Comparison of ENCODE assay signal across 19 cellular contexts in genomic region chr16:27389272-27389961, GRCh38. TPM values are rescaled to one million over a fixed set of nuclear protein-coding genes. Genes with fewer than 3 reads are reported as not detected.
DNase-seq lines count a peak whose midpoint lies in the region; ATAC-seq lines count a peak whose summit lies in the region.
"Had no signal": no experiment of that assay in that cellular context is flagged by ENCODE, and none has a peak within 500 bp of the region (broad histone marks: within the 10 kb centered on the region; RNA-seq: fewer than 3 reads in every experiment).

No MANE protein-coding gene starts in this region.

- ATAC-seq in HG02852 (IDR thresholded peaks at IDR 0.05; ENCODE audit: unreplicated experiment) (peak; percentile 62), sciatic nerve (peak; percentile 58), HG03457 (IDR thresholded peaks at IDR 0.05; ENCODE audit: unreplicated experiment) (no peak), GM21528 (IDR thresholded peaks at IDR 0.05; ENCODE audit: low FRiP score, unreplicated experiment) (no peak)
- ATAC-seq in activated T-helper 17 cell treated with anti-CD3 and anti-CD28 coated beads, Interleukin-2, amount 50 U/mL, for 72 hours (replicated peaks): peak; percentile 39
- ATAC-seq: right cardiac atrium had no signal

- no peaks in the 10 kb centered on the region for H3K27me3 Mint-ChIP-seq in activated T-helper 17 cell treated with anti-CD3 and anti-CD28 coated beads, Interleukin-2, amount 50 U/mL, for 72 hours
- H3K27me3 Mint-ChIP-seq: naive B cell had no signal

- no peak overlapping the region for H3K4me3 Mint-ChIP-seq in activated T-helper 17 cell treated with anti-CD3 and anti-CD28 coated beads, Interleukin-2, amount 50 U/mL, for 72 hours
- H3K4me3 Mint-ChIP-seq: naive B cell had no signal

- no peaks in the 10 kb centered on the region for H3K36me3 Mint-ChIP-seq in activated T-helper 17 cell treated with anti-CD3 and anti-CD28 coated beads, Interleukin-2, amount 50 U/mL, for 72 hours (ENCODE audit: low read depth)

- H3K9me3 Mint-ChIP-seq in activated T-helper 17 cell treated with anti-CD3 and anti-CD28 coated beads, Interleukin-2, amount 50 U/mL, for 72 hours: peaks cover 11% of the 10 kb centered on the region

- peaks cover 12% of the 10 kb centered on the region for H3K4me1 Mint-ChIP-seq in activated T-helper 17 cell treated with anti-CD3 and anti-CD28 coated beads, Interleukin-2, amount 50 U/mL, for 72 hours

- peak; percentile 43 for DNase-seq in activated CD8-positive, alpha-beta memory T cell treated with anti-CD3 and anti-CD28 coated beads for 24 hours
- DNase-seq in activated CD8-positive, alpha-beta memory T cell treated with anti-CD3 and anti-CD28 coated beads, Interleukin-2, amount 50 U/mL, for 48 hours: no peak
- DNase-seq in sciatic nerve (ENCODE audit: low spot score) (no peak), NCI-H2196 treated with DMSO at 0.1 percent for 48 hours (lab: John Stamatoyannopoulos, UW; ENCODE audit: unreplicated experiment) (no peak)
- DNase-seq: activated CD4-positive, alpha-beta T cell treated with anti-CD3 and anti-CD28 coated beads for 48 hours; activated effector memory CD4-positive, alpha-beta T cell treated with anti-CD3 and anti-CD28 coated beads, Interleukin-2, amount 50 U/mL, for 16 hours; DMS79; erythroblast; hypothalamus; mammary epithelial cell; naive B cell; NCI-H1694; right cardiac atrium; SHP77; stimulated activated CD8-positive, alpha-beta memory T cell treated with anti-CD3 and anti-CD28 coated beads, Interleukin-4, amount 100 ng/mL, for 48 hours had no signal

- intact Hi-C loops in sciatic nerve (cut with DNase I): no loop called here

- H3K27ac Mint-ChIP-seq in activated T-helper 17 cell treated with anti-CD3 and anti-CD28 coated beads, Interleukin-2, amount 50 U/mL, for 72 hours: peak overlapping the region; percentile 65

RNA-seq across cellular contexts. Expression of gene IL21R, which starts 12.6 kb away (rescaled TPM):
- total RNA-seq in activated T-helper 17 cell treated with anti-CD3 and anti-CD28 coated beads, Interleukin-2, amount 50 U/mL, for 72 hours: 10 to 100 TPM; 41.8 to 53.6 TPM
- total RNA-seq in sciatic nerve: 1.7 TPM

Comparison
In these comparisons a context has a peak if more than half of its experiments do, and no peak if none do; other contexts are left out.
1. ATAC-seq: peak in HG02852 (single experiment), activated T-helper 17 cell treated with anti-CD3 and anti-CD28 coated beads, Interleukin-2, amount 50 U/mL, for 72 hours (single experiment) and sciatic nerve (single experiment); none in HG03457 (single experiment) and GM21528 (single experiment).
2. RNA of gene IL21R, which starts 12.6 kb away (total RNA-seq): 41.8 to 53.6 TPM in activated T-helper 17 cell treated with anti-CD3 and anti-CD28 coated beads, Interleukin-2, amount 50 U/mL, for 72 hours; 1.7 TPM in sciatic nerve (single experiment); every median in the first group is over 10 times any median in the second.